In the genomic region with DNA sequence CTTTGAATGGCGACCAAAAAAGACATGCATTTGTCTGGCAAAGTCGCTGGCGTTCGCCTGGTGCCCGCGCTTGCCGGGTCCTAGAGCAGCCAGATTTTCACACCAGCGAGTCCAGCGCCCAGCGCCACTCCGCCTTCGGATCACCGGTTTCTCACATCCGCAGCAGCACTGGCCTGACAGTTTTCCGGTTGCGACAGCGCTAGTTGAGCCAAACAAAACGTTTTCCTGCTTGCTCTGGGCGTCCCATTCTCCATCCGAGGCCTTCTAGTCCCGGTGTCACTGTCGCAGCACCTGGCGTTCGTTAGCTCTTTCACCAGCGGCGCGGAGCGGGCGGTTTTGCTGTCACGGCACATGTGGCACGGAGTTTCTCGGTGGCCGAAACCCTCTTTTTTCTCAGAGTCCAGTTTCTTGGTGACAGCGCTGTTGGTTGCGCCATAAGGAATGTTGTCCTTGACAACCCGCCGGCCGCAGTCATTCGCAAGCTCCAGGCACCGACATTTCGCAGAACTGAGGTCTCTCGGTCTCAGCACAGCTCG, we compare ENCODE assay signal across 8 cellular contexts. TPM values are rescaled to one million over a fixed set of nuclear protein-coding genes. Genes with fewer than 3 reads are reported as not detected.
DNase-seq lines count a peak whose midpoint lies in the region; ATAC-seq and TF ChIP-seq lines count a peak whose summit lies in the region.

No MANE protein-coding gene starts in this region.

- H3K4me3 Mint-ChIP-seq in CD4-positive, alpha-beta T cell: peak overlapping the region; percentile 100
- H3K4me3 Mint-ChIP-seq in type B pancreatic cell: peak overlapping the region; percentile 92

- peak overlapping the region; percentile 33 for H3K4me3 ChIP-seq in cardiac muscle cell

- H3K9me3 Mint-ChIP-seq in CD4-positive, alpha-beta T cell: no peaks in the 10 kb centered on the region
- H3K9me3 Mint-ChIP-seq in type B pancreatic cell: no peaks in the 10 kb centered on the region

- H3K9me3 ChIP-seq in CD4-positive, alpha-beta T cell (ENCODE audit: control insufficient read depth, low read length): no peaks in the 10 kb centered on the region
- H3K9me3 ChIP-seq in cardiac muscle cell (ENCODE audit: low read depth): no peaks in the 10 kb centered on the region

- POLR2A ChIA-PET in CD4-positive, alpha-beta T cell (lab: Charles Lee): interaction anchor here (1.0 to 11.6 kb wide), 26 partner anchors 8 to 1088 kb away, joined by 3 to 1251 read pairs (median 10); a partner anchor contains a TSS

- peak overlapping the region; percentile 99 for H3K27ac Mint-ChIP-seq in CD4-positive, alpha-beta T cell
- peak overlapping the region; percentile 70 for H3K27ac Mint-ChIP-seq in type B pancreatic cell

- peaks cover 76% of the 10 kb centered on the region for H3K36me3 Mint-ChIP-seq in CD4-positive, alpha-beta T cell (ENCODE audit: low read depth)
- H3K36me3 Mint-ChIP-seq in type B pancreatic cell: no peaks in the 10 kb centered on the region

- no peaks in the 10 kb centered on the region for H3K27me3 ChIP-seq in CD4-positive, alpha-beta T cell (ENCODE audit: control insufficient read depth, insufficient read depth, low read length)
- peaks cover 74% of the 10 kb centered on the region for H3K27me3 ChIP-seq in cardiac muscle cell

- peak; percentile 27 for ATAC-seq in CD4-positive, alpha-beta T cell (ENCODE audit: poor library complexity)
- ATAC-seq in GM19468 (IDR thresholded peaks at IDR 0.05; ENCODE audit: extremely low read depth, unreplicated experiment): peak; percentile 16
- ATAC-seq in HG03575 (IDR thresholded peaks at IDR 0.05; ENCODE audit: extremely low read depth, insufficient number of reproducible peaks, low FRiP score, unreplicated experiment): peak; percentile 25

- TF ChIP-seq CTCF in CD4-positive, alpha-beta T cell (IDR thresholded peaks at IDR 0.05): no peak
- TF ChIP-seq CTCF in cardiac muscle cell (IDR thresholded peaks at IDR 0.05; ENCODE audit: low read depth, low read length) (no peak), type B pancreatic cell (conservative IDR thresholded peaks at IDR 0.05) (no peak)

- intact Hi-C loops in CD4-positive, alpha-beta T cell (cut with DNase I, micrococcal nuclease): loop anchor here (1.0 to 10.0 kb wide), 7 partner anchors 27 to 563 kb away; a partner anchor contains a TSS
- intact Hi-C loops in posterior vena cava (cut with DNase I): loop anchor here in 1 of 2 donors (5.0 kb wide), 1 partner anchor 40 kb away; no protein-coding TSS in a partner anchor

- peak; percentile 60 to 80 (median 74) for DNase-seq in CD4-positive, alpha-beta T cell
- DNase-seq in SHP77 (lab: John Stamatoyannopoulos, UW): peak; percentile 93
- peak; percentile 50 to 70 (median 62) for DNase-seq in activated naive CD4-positive, alpha-beta T cell (lab: John Stamatoyannopoulos, UW)
- peak; percentile 52 to 94 for DNase-seq in cardiac muscle cell (ENCODE audit: low read depth in 1 of 2, low spot score in 1 of 2)
- peak; percentile 97 for DNase-seq in posterior vena cava (ENCODE audit: low spot score)
- no peak for DNase-seq in type B pancreatic cell (ENCODE audit: extremely low spot score, unreplicated experiment)

- peaks cover 9% of the 10 kb centered on the region for H3K27me3 Mint-ChIP-seq in CD4-positive, alpha-beta T cell
- peaks cover 88% of the 10 kb centered on the region for H3K27me3 Mint-ChIP-seq in type B pancreatic cell

- no peaks in the 10 kb centered on the region for H3K36me3 ChIP-seq in cardiac muscle cell

- H3K27ac ChIP-seq in CD4-positive, alpha-beta T cell (ENCODE audit: low read depth, low read length): peak overlapping the region; percentile 98
- no peak overlapping the region for H3K27ac ChIP-seq in cardiac muscle cell

- peaks cover 69% of the 10 kb centered on the region for H3K4me1 Mint-ChIP-seq in CD4-positive, alpha-beta T cell (ENCODE audit: low read depth)
- peaks cover 3% of the 10 kb centered on the region for H3K4me1 Mint-ChIP-seq in type B pancreatic cell (ENCODE audit: unreplicated experiment)

- CTCF ChIA-PET in CD4-positive, alpha-beta T cell (lab: Charles Lee): interaction anchor here (1.3 to 9.8 kb wide), 10 partner anchors 16 to 114 kb away, joined by 3 to 87 read pairs (median 29); a partner anchor contains a TSS

- no peaks in the 10 kb centered on the region for H3K4me1 ChIP-seq in cardiac muscle cell (ENCODE audit: low read depth)

RNA-seq across cellular contexts. Expression of a gene that starts 48.0 kb away (rescaled TPM):
- 10 to 100 TPM; 45.6 to 48.9 TPM for total RNA-seq in CD4-positive, alpha-beta T cell
- total RNA-seq in cardiac muscle cell (0.32 and 0.63 TPM in 2 replicates), posterior vena cava (1 to 10 TPM; 2.3 to 4.7 TPM), type B pancreatic cell (ENCODE audit: low replicate concordance) (0.34 and 0.74 TPM in 2 replicates)
- polyA plus RNA-seq in cardiac muscle cell: 0.43 and 0.46 TPM in 2 replicates

Comparison
In these comparisons a context has a peak if more than half of its experiments do, and no peak if none do; other contexts are left out.
1. RNA of a gene that starts 48.0 kb away (total RNA-seq): 45.6 to 48.9 TPM in CD4-positive, alpha-beta T cell; 2.3 to 4.7 TPM in posterior vena cava, 0.32 to 0.63 TPM in cardiac muscle cell and 0.34 to 0.74 TPM in type B pancreatic cell; every median in the first group is over 4 times any median in the second.
2. Peak in every context shown above with its lines, with median percentiles within 50 percentile points of each other: ATAC-seq.